ENCODE assay signal across 19 cellular contexts in genomic region chr9:89994988-89995613, GRCh38.
DNase-seq lines count a peak whose midpoint lies in the region; ATAC-seq and TF ChIP-seq lines count a peak whose summit lies in the region.
"Had no signal": no experiment of that assay in that cellular context is flagged by ENCODE, and none has a peak within 500 bp of the region (broad histone marks: within the 10 kb centered on the region; RNA-seq: fewer than 3 reads in every experiment).

No MANE protein-coding gene starts in this region.

- no peaks in the 10 kb centered on the region for H3K36me3 ChIP-seq in right atrium auricular region
- no peaks in the 10 kb centered on the region for H3K36me3 ChIP-seq in right lobe of liver
- no peaks in the 10 kb centered on the region for H3K36me3 ChIP-seq in transverse colon
- H3K36me3 ChIP-seq: left lung had no signal

- intact Hi-C loops in Right ventricle myocardium inferior (cut with DNase I) = loop anchor here (5.0 kb wide), 1 partner anchor 68 kb away; no protein-coding TSS in a partner anchor
- intact Hi-C loops in right lobe of liver (cut with DNase I) = loop anchor here in 1 of 2 donors (5.0 kb wide), 1 partner anchor 393 kb away; no protein-coding TSS in a partner anchor
- intact Hi-C loops in transverse colon (cut with DNase I; ENCODE audit: low total_unique reads) = no loop called here

- H3K4me3 ChIP-seq in right atrium auricular region = no peak overlapping the region
- no peak overlapping the region for H3K4me3 ChIP-seq in astrocyte of the spinal cord (ENCODE audit: low read depth, low read length)
- H3K4me3 ChIP-seq in right lobe of liver = no peak overlapping the region
- no peak overlapping the region for H3K4me3 ChIP-seq in transverse colon
- H3K4me3 ChIP-seq: left lung, mucosa of descending colon had no signal

- ATAC-seq in Right ventricle myocardium inferior (no peak), right lobe of liver (peak; percentile 32 to 65 (median 44))
- ATAC-seq: activated T-cell treated with anti-CD3 and anti-CD28 coated beads, Interleukin-2, amount 50 U/mL, for 72 hours; CD8-positive, alpha-beta T cell had no signal

- no peaks in the 10 kb centered on the region for H3K9me3 ChIP-seq in right atrium auricular region
- H3K9me3 ChIP-seq in right lobe of liver = no peaks in the 10 kb centered on the region
- H3K9me3 ChIP-seq in transverse colon = no peaks in the 10 kb centered on the region
- H3K9me3 ChIP-seq: left lung, mucosa of descending colon had no signal

- peak overlapping the region; percentile 51 to 85 for H3K27ac ChIP-seq in right atrium auricular region
- peak overlapping the region; percentile 90 to 99 (median 98) for H3K27ac ChIP-seq in right lobe of liver
- H3K27ac ChIP-seq in transverse colon = peak overlapping the region in 3 of 4 donors; percentile 53 to 66 (median 59)

- H3K27me3 ChIP-seq in right atrium auricular region (no peaks in the 10 kb centered on the region), right lobe of liver (no peaks in the 10 kb centered on the region), transverse colon (no peaks in the 10 kb centered on the region)
- H3K27me3 ChIP-seq: left lung had no signal

- peak; percentile 41 for TF ChIP-seq POLR2A in right lobe of liver (IDR thresholded peaks at IDR 0.05)
- no peak for TF ChIP-seq POLR2A in transverse colon (IDR thresholded peaks at IDR 0.05)

- no peak for TF ChIP-seq CTCF in right atrium auricular region (IDR thresholded peaks at IDR 0.05)
- no peak for TF ChIP-seq CTCF in astrocyte of the spinal cord (IDR thresholded peaks at IDR 0.05; ENCODE audit: low read depth, low read length)
- no peak for TF ChIP-seq CTCF in right lobe of liver (IDR thresholded peaks at IDR 0.05)
- no peak for TF ChIP-seq CTCF in transverse colon (IDR thresholded peaks at IDR 0.05)

- H3K4me1 ChIP-seq in right atrium auricular region (peaks cover 0 to 55% of the 10 kb centered on the region in 2 donors), right lobe of liver (peaks cover 2 to 79% (median 33%) of the 10 kb centered on the region in 4 donors), transverse colon (peaks cover 17 to 38% (median 34%) of the 10 kb centered on the region in 4 donors)

- no peak for TF ChIP-seq EP300 in transverse colon (IDR thresholded peaks at IDR 0.05; ENCODE audit: low read depth)

- WGBS in right lobe of liver (ENCODE audit: insufficient coverage, low coverage, low lambda C conversion rate, missing lambda C conversion rate) = 33% methylated on average over 18 of the region's 19 CpGs
- WGBS in transverse colon (ENCODE audit: low coverage in 1 of 2), 2 donors = 87% methylated on average over 19 of the region's 19 CpGs; no CpG with 5 or more reads in 1 of the 2 donors

- in situ Hi-C loops in astrocyte of the spinal cord (cut with HindIII; ENCODE audit: low sequenced_read_pairs) = no loop called here
- in situ Hi-C loops in transverse colon (cut with MboI; ENCODE audit: low pct_ligation_motif_present in 1 of 4, low pct_unique_long_range_greater_than_20kb in 1 of 4, low sequenced_read_pairs in 3 of 4) = no loop called here

- DNase-seq in right atrium auricular region (ENCODE audit: low spot score) = no peak
- no peak for DNase-seq in Right ventricle myocardium inferior (ENCODE audit: missing footprints)
- peak; percentile 15 for DNase-seq in astrocyte of the spinal cord (ENCODE audit: low read depth, low spot score)
- DNase-seq in right lobe of liver = peak; percentile 49 to 84 (median 77)
- DNase-seq in transverse colon = no peak
- no peak for DNase-seq in AML-193 (lab: John Stamatoyannopoulos, UW)
- no peak for DNase-seq in NCI-H1105 treated with DMSO at 0.1 percent for 48 hours (lab: John Stamatoyannopoulos, UW)
- DNase-seq in NCI-H82 treated with DMSO at 0.1 percent for 48 hours (lab: John Stamatoyannopoulos, UW; ENCODE audit: unreplicated experiment) = no peak
- DNase-seq: activated CD4-positive, alpha-beta T cell treated with anti-CD3 and anti-CD28 coated beads for 1 hour; activated naive CD4-positive, alpha-beta T cell treated with anti-CD3 and anti-CD28 coated beads, Interleukin-2, amount 50 U/mL, for 16 hours; activated T-cell treated with anti-CD3 and anti-CD28 coated beads, Interleukin-2, amount 50 U/mL, for 72 hours; aorta; CD8-positive, alpha-beta T cell; DMS79; glutamatergic neuron; left lung; mucosa of descending colon; NCI-H524; stimulated activated CD4-positive, alpha-beta T cell treated with anti-CD3 and anti-CD28 coated beads, Interleukin-15, amount 100 ng/mL, for 24 hours had no signal

Comparison
In these comparisons a context has a peak if more than half of its experiments do, and no peak if none do; other contexts are left out.
1. DNase-seq: peak in astrocyte of the spinal cord (single experiment) and right lobe of liver (3 of 3); none in right atrium auricular region (single experiment), Right ventricle myocardium inferior (single experiment), transverse colon (single experiment), AML-193 (0 of 2), NCI-H1105 treated with DMSO at 0.1 percent for 48 hours (single experiment) and NCI-H82 treated with DMSO at 0.1 percent for 48 hours (single experiment).
2. Peak in every context shown above with its lines, with median percentiles within 50 percentile points of each other: H3K27ac ChIP-seq.